11 cellular contexts compared by ENCODE assay signal in genomic region chr10:86078639-86079035, GRCh38.
"Had no signal": no experiment of that assay in that cellular context is flagged by ENCODE, and none has a peak within 500 bp of the region (broad histone marks: within the 10 kb centered on the region; RNA-seq: fewer than 3 reads in every experiment).

No MANE protein-coding gene starts in this region.

- H3K27ac Mint-ChIP-seq: activated naive CD4-positive, alpha-beta T cell treated with anti-CD3 and anti-CD28 coated beads for 36 hours; activated naive CD8-positive, alpha-beta T cell treated with anti-CD3 and anti-CD28 coated beads, Interleukin-2, amount 50 U/mL, for 24 hours; activated T-helper 2 cell treated with anti-CD3 and anti-CD28 coated beads, Interferon-gamma antibody, Interleukin-2, Interleukin-4, amounts not matched to agents 10 μg/mL and 5 μg/mL and 100 μg/mL, durations not matched to agents 14 hours and 24 hours and 36 hours; naive B cell had no signal

- H3K4me3 ChIP-seq: gastroesophageal sphincter had no signal

- H3K4me3 Mint-ChIP-seq: activated naive CD4-positive, alpha-beta T cell treated with anti-CD3 and anti-CD28 coated beads for 36 hours; activated naive CD8-positive, alpha-beta T cell treated with anti-CD3 and anti-CD28 coated beads, Interleukin-2, amount 50 U/mL, for 24 hours; naive B cell had no signal

- H3K27ac ChIP-seq: gastroesophageal sphincter had no signal

- H3K36me3 ChIP-seq: gastroesophageal sphincter had no signal

- H3K9me3 ChIP-seq: gastroesophageal sphincter had no signal

- H3K4me1 Mint-ChIP-seq: activated naive CD8-positive, alpha-beta T cell treated with anti-CD3 and anti-CD28 coated beads, Interleukin-2, amount 50 U/mL, for 24 hours had no signal

- H3K27me3 ChIP-seq: gastroesophageal sphincter had no signal

- H3K9me3 Mint-ChIP-seq: activated naive CD4-positive, alpha-beta T cell treated with anti-CD3 and anti-CD28 coated beads for 36 hours; activated T-helper 2 cell treated with anti-CD3 and anti-CD28 coated beads, Interferon-gamma antibody, Interleukin-2, Interleukin-4, amounts not matched to agents 10 μg/mL and 5 μg/mL and 100 μg/mL, durations not matched to agents 14 hours and 24 hours and 36 hours had no signal

- H3K4me1 ChIP-seq: gastroesophageal sphincter had no signal

- DNase-seq: activated CD4-positive, alpha-beta T cell treated with anti-CD3 and anti-CD28 coated beads, Interleukin-2, amount 50 U/mL, for 4 hours; activated CD4-positive, CD25-positive, alpha-beta regulatory T cell treated with anti-CD3 and anti-CD28 coated beads, Interleukin-2, amount 50 U/mL, for 72 hours; activated naive CD4-positive, alpha-beta T cell treated with anti-CD3 and anti-CD28 coated beads for 36 hours; activated naive CD8-positive, alpha-beta T cell treated with anti-CD3 and anti-CD28 coated beads, Interleukin-2, amount 50 U/mL, for 24 hours; activated T-cell treated with anti-CD3 and anti-CD28 coated beads, Interleukin-2, amount 50 U/mL, for 1 hour; aorta; erythroblast; naive B cell; small intestine had no signal
